ENCODE assay signal across 26 cellular contexts in the genomic region with DNA sequence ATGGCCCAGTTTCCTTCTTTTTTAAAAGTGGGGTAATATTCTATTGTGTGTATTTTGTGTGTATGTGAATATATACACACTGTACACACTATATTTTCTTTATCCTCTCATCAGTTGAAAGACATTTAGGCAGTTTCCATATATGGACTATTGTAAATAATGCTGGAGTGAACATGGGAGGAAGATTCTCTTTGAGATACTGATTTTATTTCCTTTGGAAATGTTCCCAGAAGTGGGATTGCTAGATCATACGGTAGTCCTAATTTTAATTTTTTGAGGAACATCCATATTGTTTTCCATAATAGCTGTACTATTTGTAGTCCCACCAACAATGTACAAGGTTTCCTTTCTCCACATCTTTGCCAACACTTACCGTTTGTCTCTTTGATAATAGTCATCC. TPM values are rescaled to one million over a fixed set of nuclear protein-coding genes. Genes with fewer than 3 reads are reported as not detected.
"Had no signal": no experiment of that assay in that cellular context is flagged by ENCODE, and none has a peak within 500 bp of the region (broad histone marks: within the 10 kb centered on the region; RNA-seq: fewer than 3 reads in every experiment).

No MANE protein-coding gene starts in this region.

- H3K27me3 ChIP-seq: dorsolateral prefrontal cortex, esophagus muscularis mucosa had no signal

- ATAC-seq: activated CD8-positive, alpha-beta T cell treated with anti-CD3 and anti-CD28 coated beads for 36 hours; activated T-cell treated with anti-CD3 and anti-CD28 coated beads, Interleukin-2, amount 50 U/mL, for 4 hours; activated T-helper 17 cell treated with anti-CD3 and anti-CD28 coated beads, Interleukin-2, amount 50 U/mL, for 72 hours; WTC11 had no signal

- H3K4me3 ChIP-seq: coronary artery, dorsolateral prefrontal cortex, esophagus muscularis mucosa had no signal

- H3K4me1 ChIP-seq: esophagus muscularis mucosa had no signal

- H3K9me3 ChIP-seq: esophagus muscularis mucosa had no signal

- H3K27ac ChIP-seq: coronary artery, dorsolateral prefrontal cortex, esophagus muscularis mucosa had no signal

- DNase-seq: activated CD4-positive, alpha-beta T cell treated with anti-CD3 and anti-CD28 coated beads for 48 hours; activated CD4-positive, alpha-beta T cell treated with anti-CD3 and anti-CD28 coated beads, Interleukin-2, amount 50 U/mL, for 1 hour; activated CD4-positive, alpha-beta T cell treated with anti-CD3 and anti-CD28 coated beads, Interleukin-2, amount 50 U/mL, for 48 hours; activated CD8-positive, alpha-beta memory T cell treated with anti-CD3 and anti-CD28 coated beads for 24 hours; activated CD8-positive, alpha-beta T cell treated with anti-CD3 and anti-CD28 coated beads for 36 hours; activated effector memory CD4-positive, alpha-beta T cell treated with Interleukin-2 at 50 U/mL for 16 hours; activated gamma-delta T cell treated with Interleukin-2 at 50 U/mL for 16 hours; activated naive CD4-positive, alpha-beta T cell treated with anti-CD3 and anti-CD28 coated beads, Interleukin-2, amount 50 U/mL, for 16 hours; activated naive CD4-positive, alpha-beta T cell treated with Interleukin-2 at 50 U/mL for 16 hours; activated T-cell treated with anti-CD3 and anti-CD28 coated beads, Interleukin-2, amount 50 U/mL, for 4 hours; amniotic stem cell; anterior cingulate cortex; dorsolateral prefrontal cortex; effector memory CD4-positive, alpha-beta T cell; endodermal cell; erythroblast; head of caudate nucleus; hippocampal formation; T-helper 2 cell had no signal

- FAIRE-seq: astrocyte, bronchial epithelial cell, frontal cortex had no signal

RNA-seq across cellular contexts. Expression of a gene that starts 51.0 kb away (rescaled TPM):
- total RNA-seq: activated CD8-positive, alpha-beta T cell treated with anti-CD3 and anti-CD28 coated beads for 36 hours; activated T-helper 17 cell treated with anti-CD3 and anti-CD28 coated beads, Interleukin-2, amount 50 U/mL, for 72 hours had no signal
